Comparison of ENCODE assay signal across 26 cellular contexts in genomic region chr1:230131457-230131856, GRCh38.
"Had no signal": no experiment of that assay in that cellular context is flagged by ENCODE, and none has a peak within 500 bp of the region (broad histone marks: within the 10 kb centered on the region; RNA-seq: fewer than 3 reads in every experiment).

No MANE protein-coding gene starts in this region.

- H3K27me3 ChIP-seq: colonic mucosa, gastrocnemius medialis, pancreas, sigmoid colon, stomach, thyroid gland, upper lobe of left lung, vagina had no signal

- H3K4me3 ChIP-seq: colonic mucosa, gastrocnemius medialis, left ventricle myocardium inferior, pancreas, prostate gland, sigmoid colon, stomach, thyroid gland, upper lobe of left lung, vagina had no signal

- H3K27ac Mint-ChIP-seq: activated naive CD8-positive, alpha-beta T cell; nephron progenitor cell; stimulated activated effector memory CD8-positive, alpha-beta T cell treated with anti-CD3 and anti-CD28 coated beads, Interleukin-12 subunit alpha, Interleukin-12 subunit beta, amount 100 ng/mL, for 72 hours had no signal

- H3K27ac ChIP-seq: colonic mucosa, gastrocnemius medialis, left ventricle myocardium inferior, pancreas, prostate gland, sigmoid colon, stomach, upper lobe of left lung, vagina had no signal

- FAIRE-seq: bronchial epithelial cell, islet of Langerhans, pancreas, small intestine had no signal

- H3K27me3 Mint-ChIP-seq: activated naive CD8-positive, alpha-beta T cell had no signal

- H3K9me3 ChIP-seq: colonic mucosa, gastrocnemius medialis, left ventricle myocardium inferior, pancreas, prostate gland, sigmoid colon, stomach, thyroid gland, upper lobe of left lung, vagina had no signal

- H3K4me1 ChIP-seq: colonic mucosa had no signal

- H3K9me3 Mint-ChIP-seq: nephron progenitor cell; stimulated activated effector memory CD8-positive, alpha-beta T cell treated with anti-CD3 and anti-CD28 coated beads, Interleukin-12 subunit alpha, Interleukin-12 subunit beta, amount 100 ng/mL, for 72 hours had no signal

- ATAC-seq: gastrocnemius medialis; pancreas; stimulated activated effector memory CD8-positive, alpha-beta T cell treated with anti-CD3 and anti-CD28 coated beads, Interleukin-12 subunit alpha, Interleukin-12 subunit beta, amount 100 ng/mL, for 72 hours had no signal

- H3K36me3 ChIP-seq: colonic mucosa, gastrocnemius medialis, left ventricle myocardium inferior, pancreas, prostate gland, sigmoid colon, stomach, thyroid gland, upper lobe of left lung, vagina had no signal

- H3K4me3 Mint-ChIP-seq: activated naive CD8-positive, alpha-beta T cell; nephron progenitor cell; stimulated activated effector memory CD8-positive, alpha-beta T cell treated with anti-CD3 and anti-CD28 coated beads, Interleukin-12 subunit alpha, Interleukin-12 subunit beta, amount 100 ng/mL, for 72 hours had no signal

- DNase-seq: activated CD4-positive, alpha-beta T cell treated with anti-CD3 and anti-CD28 coated beads for 4 hours; activated CD4-positive, alpha-beta T cell treated with anti-CD3 and anti-CD28 coated beads, Interleukin-2, amount 50 U/mL, for 4 hours; activated effector memory CD4-positive, alpha-beta T cell treated with Interleukin-2 at 50 U/mL for 16 hours; activated naive CD4-positive, alpha-beta T cell treated with Interleukin-2 at 50 U/mL for 16 hours; anterior cingulate cortex; cerebellar nuclear complex; colonic mucosa; effector CD8-positive, alpha-beta T cell; gastrocnemius medialis; glutamatergic neuron; left ventricle myocardium inferior; nephron progenitor cell; pancreas; retina; sigmoid colon; small intestine; stimulated activated CD4-positive, alpha-beta T cell treated with anti-CD3 and anti-CD28 coated beads, Interleukin-4, amount 100 ng/mL, for 24 hours; stomach; thyroid gland; upper lobe of left lung had no signal
